In the genomic region with DNA sequence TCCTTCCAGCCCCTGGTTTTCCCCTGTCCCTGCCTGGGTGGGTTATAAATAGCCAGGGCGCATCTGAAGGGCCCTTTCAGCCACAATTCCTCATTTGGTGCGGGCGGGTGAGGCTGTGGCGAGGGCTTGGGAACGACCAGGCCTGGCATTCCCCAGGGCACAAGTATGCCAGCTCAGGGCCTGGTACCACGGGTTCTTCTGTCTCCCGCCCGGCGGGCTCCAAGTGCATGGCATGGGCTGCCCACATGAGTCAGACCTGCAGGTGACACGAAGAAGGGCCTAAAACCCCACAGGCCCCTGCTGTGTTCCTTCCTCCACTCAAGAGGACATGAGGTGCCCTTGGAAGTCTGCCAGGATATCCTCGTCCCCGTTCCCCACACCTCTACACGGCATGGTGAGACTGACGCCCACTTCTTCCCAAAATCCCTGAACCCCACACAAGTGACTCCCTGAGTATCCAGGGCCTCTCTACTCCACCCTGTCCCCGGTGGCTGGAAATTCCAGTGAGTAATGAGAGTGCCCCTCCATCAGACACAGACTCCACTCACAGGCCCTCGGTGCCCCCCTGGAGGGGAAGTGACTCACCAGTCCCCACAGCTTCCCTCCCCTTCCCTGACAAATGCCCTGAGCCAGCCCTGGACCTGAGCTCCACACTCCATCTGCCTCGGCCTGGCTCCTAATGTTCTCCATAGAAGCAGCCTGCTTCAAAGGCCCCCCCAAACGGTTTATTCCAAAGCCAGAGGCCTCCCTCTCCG, we compare ENCODE assay signal across 8 cellular contexts.
A peak's percentile ranks its signal among the peaks of the same experiment; 100 is the strongest.
DNase-seq lines count a peak whose midpoint lies in the region; ATAC-seq and TF ChIP-seq lines count a peak whose summit lies in the region.

No MANE protein-coding gene starts in this region.

- POLR2A ChIA-PET in A673 (lab: Charles Lee; ENCODE audit: low non-redundant PET), result no interaction called here

- H4K20me1 ChIP-seq in GM23248 (ENCODE audit: insufficient read depth), result no peaks in the 10 kb centered on the region

- peaks cover 24% of the 10 kb centered on the region for H3K4me1 Mint-ChIP-seq in endothelial cell (ENCODE audit: unreplicated experiment)

- peaks cover 11% of the 10 kb centered on the region for H3F3A ChIP-seq in GM23248 (ENCODE audit: insufficient read depth)

- H3K4me3 ChIP-seq in A673 (ENCODE audit: low read depth, low read length, poor library complexity, severe bottlenecking) (no peak overlapping the region), GM23248 (no peak overlapping the region), SJCRH30 (no peak overlapping the region)

- no peaks in the 10 kb centered on the region for H3K9me2 ChIP-seq in GM23248 (ENCODE audit: insufficient read depth)

- ATAC-seq in GM18870 (IDR thresholded peaks at IDR 0.05; ENCODE audit: unreplicated experiment), result no peak
- ATAC-seq in HG02623 (IDR thresholded peaks at IDR 0.05; ENCODE audit: unreplicated experiment), result no peak

- CTCF ChIA-PET in A673 (lab: Charles Lee), result interaction anchor here (0.6 to 1.0 kb wide), 3 partner anchors 12 to 55 kb away, joined by 3 read pairs; no protein-coding TSS in a partner anchor

- peak overlapping the region; percentile 67 for H3K4me2 ChIP-seq in GM23248 (ENCODE audit: unreplicated experiment)

- no peaks in the 10 kb centered on the region for H3K36me3 Mint-ChIP-seq in endothelial cell (ENCODE audit: low read depth, unreplicated experiment)

- H3K27me3 Mint-ChIP-seq in endothelial cell (ENCODE audit: unreplicated experiment), result peaks cover 14% of the 10 kb centered on the region

- H3K9me3 Mint-ChIP-seq in endothelial cell (ENCODE audit: unreplicated experiment), result no peaks in the 10 kb centered on the region

- H3K27ac Mint-ChIP-seq in endothelial cell (ENCODE audit: unreplicated experiment), result no peak overlapping the region

- intact Hi-C loops in A673 (cut with micrococcal nuclease; ENCODE audit: unreplicated experiment), result no loop called here

- no TSS peak for BruUV-seq in A673 (replicated peaks; lab: Mats Ljungman, UMichigan)

- in situ Hi-C loops in GM23248 (cut with MboI), result no loop called here

- H3K27ac ChIP-seq in A673 (ENCODE audit: low read depth, low read length, poor library complexity, severe bottlenecking) (peak overlapping the region; percentile 65), GM23248 (peak overlapping the region; percentile 60), SJCRH30 (peak overlapping the region; percentile 33)

- H3K9me3 ChIP-seq in A673 (ENCODE audit: low read depth, low read length, poor library complexity, severe bottlenecking), result no peaks in the 10 kb centered on the region
- no peaks in the 10 kb centered on the region for H3K9me3 ChIP-seq in GM23248 (ENCODE audit: low read depth)
- H3K9me3 ChIP-seq in SJCRH30 (replicated peaks), result no peaks in the 10 kb centered on the region

- H3K27me3 ChIP-seq in A673 (replicated peaks; ENCODE audit: insufficient read depth, low read depth, low read length, poor library complexity), result no peaks in the 10 kb centered on the region
- no peaks in the 10 kb centered on the region for H3K27me3 ChIP-seq in GM23248 (replicated peaks; ENCODE audit: insufficient read depth)
- no peaks in the 10 kb centered on the region for H3K27me3 ChIP-seq in SJCRH30

- no peak for TF ChIP-seq CTCF in A673 (conservative IDR thresholded peaks at IDR 0.05; ENCODE audit: low read depth, low read length)
- no peak for TF ChIP-seq CTCF in endothelial cell (IDR thresholded peaks at IDR 0.05; ENCODE audit: unreplicated experiment)

- H3K79me2 ChIP-seq in GM23248 (ENCODE audit: insufficient read depth), result peaks cover 23% of the 10 kb centered on the region

- no peaks in the 10 kb centered on the region for H3K36me3 ChIP-seq in A673 (ENCODE audit: insufficient read depth, low read length, poor library complexity, severe bottlenecking)
- no peaks in the 10 kb centered on the region for H3K36me3 ChIP-seq in GM23248 (ENCODE audit: low read depth)
- no peaks in the 10 kb centered on the region for H3K36me3 ChIP-seq in SJCRH30

- peak overlapping the region; percentile 26; the same call in 1 of the 2 replicates for H2AFZ ChIP-seq in GM23248

- peak overlapping the region; percentile 33; the same call in 1 of the 2 replicates for H3K9ac ChIP-seq in GM23248

- 39 to 43% methylated on average over 17 to 19 of the region's 19 CpGs for WGBS in GM23248 (ENCODE audit: low coverage in 1 of 2, low lambda C conversion rate in 2 of 2, missing lambda C conversion rate in 2 of 2), 2 experiments

- H3K4me1 ChIP-seq in A673 (ENCODE audit: insufficient read depth, low read length, poor library complexity, severe bottlenecking), result peaks cover 32% of the 10 kb centered on the region
- H3K4me1 ChIP-seq in GM23248 (ENCODE audit: insufficient read depth), result peaks cover 39% of the 10 kb centered on the region
- peaks cover 10% of the 10 kb centered on the region for H3K4me1 ChIP-seq in SJCRH30

- peak; percentile 88 for DNase-seq in A673 (ENCODE audit: low spot score)
- DNase-seq in GM23248, result peak; percentile 88
- peak; percentile 62 to 65 for DNase-seq in SJCRH30
- no peak for DNase-seq in endothelial cell (ENCODE audit: low spot score)
- peak; percentile 96 for DNase-seq in myocyte (ENCODE audit: low read depth)
- no peak for DNase-seq in activated CD8-positive, alpha-beta memory T cell treated with anti-CD3 and anti-CD28 coated beads, Interleukin-2, amount 50 U/mL, for 4 hours

- H3K4me3 Mint-ChIP-seq in endothelial cell (ENCODE audit: unreplicated experiment), result peak overlapping the region; percentile 54

Comparison
In these comparisons a context has a peak if more than half of its experiments do, and no peak if none do; other contexts are left out.
1. DNase-seq: peak in A673 (single experiment), GM23248 (single experiment), SJCRH30 (2 of 2) and myocyte (single experiment); none in endothelial cell (single experiment) and activated CD8-positive, alpha-beta memory T cell treated with anti-CD3 and anti-CD28 coated beads, Interleukin-2, amount 50 U/mL, for 4 hours (single experiment).
2. Peak in every context shown above with its lines, with median percentiles within 50 percentile points of each other: H3K27ac ChIP-seq.